ENCODE assay signal across 22 cellular contexts in genomic region chr1:21143752-21144151, GRCh38.
"Had no signal": no experiment of that assay in that cellular context is flagged by ENCODE, and none has a peak within 500 bp of the region (broad histone marks: within the 10 kb centered on the region; RNA-seq: fewer than 3 reads in every experiment).

No MANE protein-coding gene starts in this region.

- H3K4me3 ChIP-seq: stomach, suprapubic skin, testis, thoracic aorta, tibial artery, tibial nerve, transverse colon, upper lobe of left lung, upper lobe of right lung, uterus, vagina had no signal

- H3K27ac ChIP-seq: stomach, suprapubic skin, testis, thoracic aorta, tibial artery, tibial nerve, transverse colon, upper lobe of left lung, upper lobe of right lung, uterus, vagina had no signal

- H3K4me1 ChIP-seq: suprapubic skin, testis, upper lobe of right lung, uterus had no signal

- H3K9me3 ChIP-seq: stomach, suprapubic skin, testis, thoracic aorta, tibial artery, tibial nerve, transverse colon, upper lobe of left lung, upper lobe of right lung, uterus, vagina had no signal

- H3K36me3 ChIP-seq: thoracic aorta, uterus, vagina had no signal

- DNase-seq: stimulated activated CD4-positive, alpha-beta T cell treated with anti-CD3 and anti-CD28 coated beads, Interleukin-2, amount 100 ng/mL, for 48 hours; stimulated activated CD4-positive, alpha-beta T cell treated with anti-CD3 and anti-CD28 coated beads, Interleukin-4, amount 100 ng/mL, for 1 hour; stimulated activated CD4-positive, alpha-beta T cell treated with anti-CD3 and anti-CD28 coated beads, Interleukin-4, amount 100 ng/mL, for 24 hours; stimulated activated CD4-positive, alpha-beta T cell treated with anti-CD3 and anti-CD28 coated beads, Interleukin-4, amount 100 ng/mL, for 4 hours; stimulated activated CD8-positive, alpha-beta memory T cell treated with anti-CD3 and anti-CD28 coated beads, Interleukin-4, amount 100 ng/mL, for 48 hours; stimulated activated naive B cell treated with anti-CD40 and anti-IgM and Interleukin-4, amounts not matched to agents 10 μg/mL and 1 μg/mL and 100 μg/mL, for 72 hours; stimulated activated naive CD4-positive, alpha-beta T cell; stimulated activated naive CD4-positive, alpha-beta T cell treated with Interleukin-2 at 50 U/mL for 16 hours; stimulated activated naive CD8-positive, alpha-beta T cell treated with anti-CD3 and anti-CD28 coated beads, Interleukin-15, amount 100 ng/mL, for 72 hours; stimulated activated naive CD8-positive, alpha-beta T cell treated with anti-CD3 and anti-CD28 coated beads, Interleukin-15, Interleukin-2, amounts not matched to agents 100 U/mL and 50 U/mL, for 24 hours; stomach; testis; tibial artery; transverse colon; trophoblast cell; upper lobe of left lung; upper lobe of right lung; uterus had no signal

- H3K27me3 ChIP-seq: stomach, suprapubic skin, testis, tibial artery, tibial nerve, transverse colon, upper lobe of left lung, upper lobe of right lung, uterus, vagina had no signal
